ENCODE assay signal across 19 cellular contexts in the genomic region with DNA sequence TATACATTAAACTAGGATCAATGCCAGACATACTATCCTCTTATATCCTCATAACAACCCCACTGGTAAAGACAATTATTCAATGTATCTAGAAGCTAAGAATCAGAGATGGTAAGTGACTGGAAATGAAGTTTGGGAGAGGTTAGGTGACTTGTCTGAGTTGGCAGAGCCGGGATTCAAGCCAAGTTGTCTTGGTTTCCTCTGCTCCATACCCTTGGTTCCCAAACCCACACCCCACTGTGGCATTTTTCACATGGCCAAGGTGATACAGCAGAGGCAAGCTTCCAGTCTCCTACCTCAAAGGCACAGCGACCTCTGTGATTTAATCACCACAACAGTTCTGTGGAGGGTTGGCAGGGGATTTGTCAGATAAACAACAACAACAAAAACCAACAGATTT. TPM values are rescaled to one million over a fixed set of nuclear protein-coding genes. Genes with fewer than 3 reads are reported as not detected.
DNase-seq lines count a peak whose midpoint lies in the region; ATAC-seq and TF ChIP-seq lines count a peak whose summit lies in the region.
"Had no signal": no experiment of that assay in that cellular context is flagged by ENCODE, and none has a peak within 500 bp of the region (broad histone marks: within the 10 kb centered on the region; RNA-seq: fewer than 3 reads in every experiment).

No MANE protein-coding gene starts in this region.

- H3K4me1 Mint-ChIP-seq in HFFc6 (ENCODE audit: low read depth), result peaks cover 77% of the 10 kb centered on the region
- H3K4me1 Mint-ChIP-seq in T-helper 17 cell, result peaks cover 8% of the 10 kb centered on the region
- no peaks in the 10 kb centered on the region for H3K4me1 Mint-ChIP-seq in CD4-positive, alpha-beta T cell (ENCODE audit: low read depth)

- H3K27ac ChIP-seq in RWPE2 (ENCODE audit: poor library complexity, severe bottlenecking), result peak overlapping the region; percentile 87
- H3K27ac ChIP-seq in CD4-positive, alpha-beta T cell (ENCODE audit: low read depth, low read length), result no peak overlapping the region
- H3K27ac ChIP-seq: hepatocyte had no signal

- H3K4me1 ChIP-seq in RWPE2 (ENCODE audit: insufficient read depth, poor library complexity, severe bottlenecking), result peaks cover 37% of the 10 kb centered on the region

- no peaks in the 10 kb centered on the region for H3K36me3 ChIP-seq in RWPE2 (ENCODE audit: low read depth)

- H3K27me3 Mint-ChIP-seq in HFFc6 (ENCODE audit: insufficient read depth) (peaks cover 1% of the 10 kb centered on the region; the same call in 1 of the 2 replicates), T-helper 17 cell (peaks cover 37% of the 10 kb centered on the region)
- H3K27me3 Mint-ChIP-seq in CD4-positive, alpha-beta T cell, result peaks cover 11% of the 10 kb centered on the region

- DNase-seq in HFFc6, result no peak
- no peak for DNase-seq in RWPE2 (ENCODE audit: low spot score)
- DNase-seq in glomerular visceral epithelial cell (ENCODE audit: extremely low spot score), result peak; percentile 48
- no peak for DNase-seq in activated gamma-delta T cell (lab: John Stamatoyannopoulos, UW)
- no peak for DNase-seq in T-helper 17 cell
- no peak for DNase-seq in CD4-positive, alpha-beta T cell
- DNase-seq: activated effector memory CD4-positive, alpha-beta T cell treated with Interleukin-2 at 50 U/mL for 16 hours; aorta; effector memory CD8-positive, alpha-beta T cell; GDM1; NCI-H187 treated with DMSO at 0.1 percent for 48 hours; NCI-H446; SHP77 treated with DMSO at 0.1 percent for 48 hours; stimulated activated CD4-positive, alpha-beta T cell treated with anti-CD3 and anti-CD28 coated beads, Interleukin-2, amount 100 ng/mL, for 48 hours; substantia nigra had no signal

- TF ChIP-seq CTCF in HFFc6 (IDR thresholded peaks at IDR 0.05) (no peak), RWPE2 (IDR thresholded peaks at IDR 0.05; ENCODE audit: poor library complexity, severe bottlenecking) (no peak)
- no peak for TF ChIP-seq CTCF in CD4-positive, alpha-beta T cell (IDR thresholded peaks at IDR 0.05)

- H3K9me3 Mint-ChIP-seq in HFFc6, result no peaks in the 10 kb centered on the region
- no peaks in the 10 kb centered on the region for H3K9me3 Mint-ChIP-seq in CD4-positive, alpha-beta T cell
- H3K9me3 Mint-ChIP-seq: effector memory CD8-positive, alpha-beta T cell; nephron; T-helper 1 cell treated with Interleukin-12 subunit alpha and Interleukin-12 subunit beta and Interleukin-4 antibody, amounts not matched to agents 30 μg/mL and 1 μg/mL, for 36 hours had no signal

- POLR2A ChIA-PET in CD4-positive, alpha-beta T cell (lab: Charles Lee), result no interaction called here

- CTCF ChIA-PET in CD4-positive, alpha-beta T cell (lab: Charles Lee), result no interaction called here

- H3K4me3 ChIP-seq in RWPE2 (ENCODE audit: severe bottlenecking), result no peak overlapping the region
- H3K4me3 ChIP-seq: hepatocyte had no signal

- H3K9me3 ChIP-seq in RWPE2 (ENCODE audit: severe bottlenecking), result no peaks in the 10 kb centered on the region
- H3K9me3 ChIP-seq in T-helper 17 cell (ENCODE audit: control insufficient read depth, low read length, poor library complexity, severe bottlenecking), result no peaks in the 10 kb centered on the region
- H3K9me3 ChIP-seq in CD4-positive, alpha-beta T cell (ENCODE audit: control insufficient read depth, low read length), result no peaks in the 10 kb centered on the region

- H3K36me3 Mint-ChIP-seq in HFFc6 (ENCODE audit: low read depth), result no peaks in the 10 kb centered on the region
- H3K36me3 Mint-ChIP-seq in T-helper 17 cell (ENCODE audit: low read depth), result peaks cover 2% of the 10 kb centered on the region
- H3K36me3 Mint-ChIP-seq in CD4-positive, alpha-beta T cell (ENCODE audit: low read depth), result no peaks in the 10 kb centered on the region

- intact Hi-C loops in CD4-positive, alpha-beta T cell (cut with DNase I, micrococcal nuclease), result no loop called here

- H3K4me3 Mint-ChIP-seq in HFFc6, result no peak overlapping the region
- H3K4me3 Mint-ChIP-seq in T-helper 17 cell, result no peak overlapping the region
- no peak overlapping the region for H3K4me3 Mint-ChIP-seq in CD4-positive, alpha-beta T cell
- H3K4me3 Mint-ChIP-seq: effector memory CD8-positive, alpha-beta T cell; nephron; T-helper 1 cell treated with Interleukin-12 subunit alpha and Interleukin-12 subunit beta and Interleukin-4 antibody, amounts not matched to agents 30 μg/mL and 1 μg/mL, for 36 hours had no signal

- H3K27me3 ChIP-seq in RWPE2 (ENCODE audit: insufficient read depth, poor library complexity, severe bottlenecking), result no peaks in the 10 kb centered on the region
- H3K27me3 ChIP-seq in CD4-positive, alpha-beta T cell (ENCODE audit: control insufficient read depth, insufficient read depth, low read length), result no peaks in the 10 kb centered on the region
- H3K27me3 ChIP-seq: hepatocyte had no signal

- peak; percentile 1 for ATAC-seq in GM18502 (IDR thresholded peaks at IDR 0.05; ENCODE audit: poor library complexity, unreplicated experiment)
- ATAC-seq in RWPE2 (ENCODE audit: low read depth), result no peak
- ATAC-seq in T-helper 17 cell, result no peak
- no peak for ATAC-seq in CD4-positive, alpha-beta T cell (ENCODE audit: poor library complexity)
- ATAC-seq: effector memory CD8-positive, alpha-beta T cell had no signal

- H3K27ac Mint-ChIP-seq in HFFc6 (peak overlapping the region; percentile 31; the same call in 1 of the 2 replicates), T-helper 17 cell (no peak overlapping the region)
- no peak overlapping the region for H3K27ac Mint-ChIP-seq in CD4-positive, alpha-beta T cell
- H3K27ac Mint-ChIP-seq: effector memory CD8-positive, alpha-beta T cell; nephron; T-helper 1 cell treated with Interleukin-12 subunit alpha and Interleukin-12 subunit beta and Interleukin-4 antibody, amounts not matched to agents 30 μg/mL and 1 μg/mL, for 36 hours had no signal

RNA-seq across cellular contexts. Expression of gene ADRB2, which starts 34.7 kb away (rescaled TPM):
- 1 to 10 TPM; 2.0 to 4.0 (median 3.7) TPM for total RNA-seq in HFFc6 (2021; fragmentation: NEBNext Ultra II Directional; extraction: Animal tissue kit (Norgen Biotek cat#: 25700))
- 1 to 10 TPM; 2.9 to 5.7 TPM for total RNA-seq in T-helper 17 cell
- 1 to 10 TPM; 1.2 to 1.6 TPM for total RNA-seq in CD4-positive, alpha-beta T cell
